In genomic region chr9:76756273-76756650, GRCh38 we compare ENCODE assay signal across 8 cellular contexts. TPM values are rescaled to one million over a fixed set of nuclear protein-coding genes. Genes with fewer than 3 reads are reported as not detected.
DNase-seq lines count a peak whose midpoint lies in the region; ATAC-seq and TF ChIP-seq lines count a peak whose summit lies in the region.
"Had no signal": no experiment of that assay in that cellular context is flagged by ENCODE, and none has a peak within 500 bp of the region (broad histone marks: within the 10 kb centered on the region; RNA-seq: fewer than 3 reads in every experiment).

No MANE protein-coding gene starts in this region.

- H3K4me1 ChIP-seq in sigmoid colon: peaks cover 0 to 30% (median 11%) of the 10 kb centered on the region in 4 donors

- H3K4me3 ChIP-seq in GM12864 (ENCODE audit: low read depth, low read length) (no peak overlapping the region), epithelial cell of esophagus (ENCODE audit: low read length) (no peak overlapping the region), sigmoid colon (no peak overlapping the region)

- no peaks in the 10 kb centered on the region for H3K9me3 ChIP-seq in sigmoid colon

- no peaks in the 10 kb centered on the region for H3K27me3 ChIP-seq in sigmoid colon

- no peak for DNase-seq in GM12864 (ENCODE audit: low read depth)
- peak; percentile 71 for DNase-seq in NCI-H510A treated with DMSO at 0.1 percent for 48 hours (lab: John Stamatoyannopoulos, UW)
- DNase-seq in epithelial cell of esophagus (ENCODE audit: low read depth): peak; percentile 32
- peak; percentile 63 for DNase-seq in sigmoid colon
- DNase-seq in 8988T: no peak
- DNase-seq in occipital lobe (lab: John Stamatoyannopoulos, UW): no peak

- intact Hi-C loops in sigmoid colon (cut with DNase I): no loop called here

- TF ChIP-seq EP300 in sigmoid colon (IDR thresholded peaks at IDR 0.05): no peak

- peaks cover 0 to 38% (median 0%) of the 10 kb centered on the region in 4 donors for H3K36me3 ChIP-seq in sigmoid colon

- TF ChIP-seq CTCF in GM12864 (IDR thresholded peaks at IDR 0.05; ENCODE audit: low read depth, low read length, missing control alignments) (peak; percentile 9), epithelial cell of esophagus (IDR thresholded peaks at IDR 0.05; ENCODE audit: insufficient read depth, low read depth, low read length, missing control alignments) (peak; percentile 24), sigmoid colon (IDR thresholded peaks at IDR 0.05) (no peak)

- TF ChIP-seq POLR2A in sigmoid colon (IDR thresholded peaks at IDR 0.05): no peak

- 34 to 68% methylated on average over 6 of the region's 6 CpGs for WGBS in sigmoid colon, 2 donors

- peak; percentile 13 for ATAC-seq in HG02852 (IDR thresholded peaks at IDR 0.05; ENCODE audit: unreplicated experiment)

- no peak overlapping the region for H3K27ac ChIP-seq in sigmoid colon

RNA-seq across cellular contexts. Expression of gene PCA3, which starts 8.0 kb away (rescaled TPM):
- total RNA-seq in sigmoid colon (under 1 TPM in 2 of 4 donors, not detected in 2; under 0.01 to 0.28 TPM), occipital lobe (0.16 TPM)
- under 1 TPM in 2 of 3 donors, not detected in 1; 0.60 to 0.79 TPM for polyA plus RNA-seq in sigmoid colon
- total RNA-seq: T-helper 1 cell treated with Interleukin-12 subunit alpha and Interleukin-12 subunit beta and Interleukin-4 antibody, amounts not matched to agents 30 ng/mL and 1 ng/mL, for 36 hours had no signal

Comparison
In these comparisons a context has a peak if more than half of its experiments do, and no peak if none do; other contexts are left out.
1. DNase-seq: peak in NCI-H510A treated with DMSO at 0.1 percent for 48 hours (single experiment), epithelial cell of esophagus (single experiment) and sigmoid colon (single experiment); none in GM12864 (single experiment), 8988T (single experiment) and occipital lobe (single experiment).
2. CTCF ChIP-seq: peak in GM12864 (single experiment) and epithelial cell of esophagus (single experiment); none in sigmoid colon (0 of 4).